ENCODE assay signal across 18 cellular contexts in the genomic region with DNA sequence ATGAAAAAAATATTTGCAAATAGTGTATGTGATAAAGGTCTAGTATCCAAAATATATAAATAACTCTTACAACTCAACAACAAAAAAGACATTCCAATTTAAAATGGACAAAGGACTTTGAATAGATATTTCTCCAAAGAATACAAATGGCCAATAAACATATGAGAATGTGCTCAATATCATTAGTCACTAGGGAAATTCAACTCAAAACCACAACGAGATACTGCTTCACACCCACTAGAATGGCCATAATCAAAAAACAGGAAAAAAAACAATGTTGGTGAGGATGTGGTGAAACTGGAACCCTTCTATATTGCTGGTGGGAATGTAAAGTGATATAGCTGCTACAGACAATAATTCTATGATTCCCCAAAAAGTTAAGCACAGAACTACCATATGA.
"Had no signal": no experiment of that assay in that cellular context is flagged by ENCODE, and none has a peak within 500 bp of the region (broad histone marks: within the 10 kb centered on the region; RNA-seq: fewer than 3 reads in every experiment).

No MANE protein-coding gene starts in this region.

- ATAC-seq: esophagus mucosa, heart left ventricle had no signal

- H3K9me3 ChIP-seq: heart left ventricle, neutrophil, sigmoid colon had no signal

- FAIRE-seq: endometrium, frontal cortex, islet of Langerhans had no signal

- H3K4me1 ChIP-seq: heart left ventricle, sigmoid colon had no signal

- DNase-seq: cortex of kidney; dorsolateral prefrontal cortex; effector CD8-positive, alpha-beta T cell; heart left ventricle; hippocampal formation; kidney glomerular epithelial cell; mesendoderm; naive B cell; sigmoid colon; stimulated activated CD4-positive, alpha-beta T cell treated with anti-CD3 and anti-CD28 coated beads, Interleukin-2, amount 100 ng/mL, for 48 hours; stimulated activated naive CD4-positive, alpha-beta T cell treated with Interleukin-2 at 50 U/mL for 16 hours; trophoblast cell had no signal

- H3K27me3 ChIP-seq: dorsolateral prefrontal cortex, heart left ventricle, neutrophil, sigmoid colon had no signal

- H3K27ac ChIP-seq: dorsolateral prefrontal cortex, heart left ventricle, neutrophil, sigmoid colon, skin epidermis had no signal

- H3K9me3 Mint-ChIP-seq: naive B cell had no signal

- H3K4me3 ChIP-seq: dorsolateral prefrontal cortex, heart left ventricle, sigmoid colon, skin epidermis had no signal

- H3K27me3 Mint-ChIP-seq: naive B cell had no signal

- H3K4me1 Mint-ChIP-seq: naive B cell had no signal

- H3K27ac Mint-ChIP-seq: naive B cell had no signal
